Comparison of ENCODE assay signal across 1 cellular context in the genomic region with DNA sequence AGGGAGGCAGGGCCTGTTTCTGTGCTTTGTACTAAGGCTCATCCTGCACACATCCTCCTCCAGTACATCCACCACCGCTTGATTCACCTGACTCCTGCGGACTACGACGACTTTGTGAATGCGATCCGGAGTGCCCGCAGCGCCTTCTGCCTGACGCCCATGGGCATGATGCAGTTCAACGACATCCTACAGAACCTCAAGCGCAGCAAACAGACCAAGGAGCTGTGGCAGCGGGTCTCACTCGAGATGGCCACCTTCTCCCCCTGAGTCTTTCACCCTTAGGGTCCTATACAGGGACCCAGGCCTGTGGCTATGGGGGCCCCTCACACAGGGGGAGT.
TF ChIP-seq lines count a peak whose summit lies in the region.

No MANE protein-coding gene starts in this region.

TF ChIP-seq in endothelial cell of umbilical vein, 7 proteins besides CTCF, POLR2A, EP300 and RAD21:
- no peak for TF ChIP-seq EZH2 (IDR thresholded peaks at IDR 0.05; ENCODE audit: borderline replicate concordance, low read depth, low read length, severe bottlenecking)
- TF ChIP-seq GATA2 (IDR thresholded peaks at IDR 0.05; ENCODE audit: insufficient read depth, insufficient read length, low read depth, low read length) = no peak
TF ChIP-seq in endothelial cell of umbilical vein: peak in this region for 0.
